ENCODE assay signal across 23 cellular contexts in genomic region chr1:57839067-57839466, GRCh38.
DNase-seq lines count a peak whose midpoint lies in the region; ATAC-seq and TF ChIP-seq lines count a peak whose summit lies in the region.
"Had no signal": no experiment of that assay in that cellular context is flagged by ENCODE, and none has a peak within 500 bp of the region (broad histone marks: within the 10 kb centered on the region; RNA-seq: fewer than 3 reads in every experiment).

No MANE protein-coding gene starts in this region.

- TF ChIP-seq CTCF in GM20000 (IDR thresholded peaks at IDR 0.05; ENCODE audit: extremely low read depth, missing control alignments): no peak

- ATAC-seq in GM21367 (IDR thresholded peaks at IDR 0.05; ENCODE audit: unreplicated experiment): no peak
- ATAC-seq: activated CD8-positive, alpha-beta T cell treated with anti-CD3 and anti-CD28 coated beads for 36 hours; HCT116; lower lobe of right lung; mucosa of descending colon had no signal

- DNase-seq in GM03348 (ENCODE audit: low spot score): peak; percentile 11
- DNase-seq in NCI-H1436 (lab: John Stamatoyannopoulos, UW): peak; percentile 59
- peak; percentile 20 for DNase-seq in cerebellum (ENCODE audit: low spot score)
- DNase-seq in retina: peak; percentile 75
- DNase-seq in NCI-H345 (lab: John Stamatoyannopoulos, UW): no peak
- DNase-seq in GM20000 (ENCODE audit: low spot score): no peak
- DNase-seq: activated CD4-positive, CD25-positive, alpha-beta regulatory T cell; activated CD8-positive, alpha-beta T cell treated with anti-CD3 and anti-CD28 coated beads for 36 hours; activated gamma-delta T cell; activated T-cell treated with anti-CD3 and anti-CD28 coated beads for 4 hours; CD4-positive, alpha-beta memory T cell; dorsolateral prefrontal cortex; GF-D8; KBM-7; lower lobe of right lung; mucosa of descending colon; NCI-H2171; NCI-H524 treated with DMSO at 0.1 percent for 48 hours; nephron progenitor cell; T-helper 9 cell; uterus had no signal

Comparison
In these comparisons a context has a peak if more than half of its experiments do, and no peak if none do; other contexts are left out.
1. DNase-seq: peak in GM03348 (single experiment), NCI-H1436 (single experiment), cerebellum (single experiment) and retina (single experiment); none in NCI-H345 (single experiment) and GM20000 (single experiment).